ENCODE assay signal across 20 cellular contexts in genomic region chr3:52793702-52794611, GRCh38. TPM values are rescaled to one million over a fixed set of nuclear protein-coding genes. Genes with fewer than 3 reads are reported as not detected.
DNase-seq lines count a peak whose midpoint lies in the region; TF ChIP-seq lines count a peak whose summit lies in the region.
"Had no signal": no experiment of that assay in that cellular context is flagged by ENCODE, and none has a peak within 500 bp of the region (broad histone marks: within the 10 kb centered on the region; RNA-seq: fewer than 3 reads in every experiment).

No MANE protein-coding gene starts in this region.

- no peaks in the 10 kb centered on the region for H3K4me1 Mint-ChIP-seq in immature natural killer cell
- H3K4me1 Mint-ChIP-seq: CD4-positive, alpha-beta memory T cell had no signal

- DNase-seq in retina: peak; percentile 49
- DNase-seq in prostate gland (ENCODE audit: low spot score): no peak
- DNase-seq in immature natural killer cell: no peak
- DNase-seq in colonic mucosa: no peak
- DNase-seq: Caco-2; CD4-positive, alpha-beta memory T cell; H9; Karpas-422; NCI-H1417; NCI-H2081 treated with DMSO at 0.1 percent for 48 hours; NCI-H526 treated with DMSO at 0.1 percent for 48 hours had no signal

- TF ChIP-seq CTCF in OCI-LY3 (IDR thresholded peaks at IDR 0.05; ENCODE audit: low read depth, low read length) (no peak), liver (IDR thresholded peaks at IDR 0.05; ENCODE audit: low read depth, low read length, missing input control) (no peak), prostate gland (IDR thresholded peaks at IDR 0.05) (no peak), colonic mucosa (IDR thresholded peaks at IDR 0.05) (no peak)

- intact Hi-C loops in prostate gland (cut with DNase I) (no loop called here), colonic mucosa (cut with DNase I) (no loop called here)

- H4K20me1 ChIP-seq in BLaER1: no peaks in the 10 kb centered on the region
- no peaks in the 10 kb centered on the region for H4K20me1 ChIP-seq in OCI-LY3 (ENCODE audit: insufficient read depth, low read length)

- H3K36me3 Mint-ChIP-seq in immature natural killer cell: no peaks in the 10 kb centered on the region
- H3K36me3 Mint-ChIP-seq: CD4-positive, alpha-beta memory T cell had no signal

- H3K9me3 ChIP-seq in BLaER1 (no peaks in the 10 kb centered on the region), OCI-LY3 (ENCODE audit: insufficient read depth, low read length) (no peaks in the 10 kb centered on the region), liver (ENCODE audit: control insufficient read depth in 4 of 4, low read length in 3 of 4) (no peaks in the 10 kb centered on the region), prostate gland (no peaks in the 10 kb centered on the region), colonic mucosa (no peaks in the 10 kb centered on the region)
- H3K9me3 ChIP-seq: A549, Caco-2 had no signal

- no peak overlapping the region for H3K4me3 Mint-ChIP-seq in immature natural killer cell
- H3K4me3 Mint-ChIP-seq: CD4-positive, alpha-beta memory T cell; H9 had no signal

- peak overlapping the region; percentile 79 for H3K9ac ChIP-seq in BLaER1
- H3K9ac ChIP-seq in OCI-LY3 (ENCODE audit: low read length): no peak overlapping the region
- no peak overlapping the region for H3K9ac ChIP-seq in liver (ENCODE audit: low read depth in 1 of 2, low read length in 2 of 2)
- H3K9ac ChIP-seq in colonic mucosa (ENCODE audit: low read depth in 2 of 2, low read length in 2 of 2): no peak overlapping the region
- H3K9ac ChIP-seq: GM23248 had no signal

- TF ChIP-seq RAD21 in liver (IDR thresholded peaks at IDR 0.05): no peak

- H3K27me3 Mint-ChIP-seq in immature natural killer cell (ENCODE audit: low read depth in 3 of 3): peaks cover 0 to 4% (median 2%) of the 10 kb centered on the region in 3 donors

- peak overlapping the region; percentile 93 for H3K27ac ChIP-seq in BLaER1
- H3K27ac ChIP-seq in OCI-LY3 (ENCODE audit: low read length): no peak overlapping the region
- peak overlapping the region; percentile 77 to 97 for H3K27ac ChIP-seq in liver (ENCODE audit: low read depth in 1 of 2, low read length in 2 of 2)
- no peak overlapping the region for H3K27ac ChIP-seq in prostate gland
- H3K27ac ChIP-seq in colonic mucosa: no peak overlapping the region
- H3K27ac ChIP-seq: A549, GM23248 had no signal

- no peaks in the 10 kb centered on the region for H3K9me3 Mint-ChIP-seq in immature natural killer cell
- H3K9me3 Mint-ChIP-seq: H9 had no signal

- H3K27me3 ChIP-seq in BLaER1 (no peaks in the 10 kb centered on the region), OCI-LY3 (ENCODE audit: low read depth, low read length) (no peaks in the 10 kb centered on the region), liver (ENCODE audit: control insufficient read depth in 4 of 4, insufficient read depth in 4 of 4, low read length in 3 of 4) (no peaks in the 10 kb centered on the region), prostate gland (replicated peaks; ENCODE audit: insufficient read depth) (no peaks in the 10 kb centered on the region), colonic mucosa (no peaks in the 10 kb centered on the region)

- H3K27ac Mint-ChIP-seq in immature natural killer cell: no peak overlapping the region
- H3K27ac Mint-ChIP-seq: H9 had no signal

- H3K79me2 ChIP-seq in OCI-LY3 (ENCODE audit: low read length): no peaks in the 10 kb centered on the region

- peaks cover 100% of the 10 kb centered on the region for H3K4me1 ChIP-seq in BLaER1
- 0 out of 2 replicates have a peak, but pooled peaks cover 4% of the 10 kb centered on the region for H3K4me1 ChIP-seq in OCI-LY3 (ENCODE audit: low read length)
- peaks cover 29 to 89% (median 68%) of the 10 kb centered on the region in 4 donors for H3K4me1 ChIP-seq in liver (ENCODE audit: control insufficient read depth in 4 of 4, insufficient read depth in 4 of 4, low read length in 3 of 4)
- no peaks in the 10 kb centered on the region for H3K4me1 ChIP-seq in prostate gland (replicated peaks)
- no peaks in the 10 kb centered on the region for H3K4me1 ChIP-seq in colonic mucosa
- H3K4me1 ChIP-seq: A549, Caco-2 had no signal

- H3K4me3 ChIP-seq in BLaER1 (0 out of 2 replicates have a peak overlapping the region, but pooled peaks have one; percentile 5), OCI-LY3 (ENCODE audit: low read length) (no peak overlapping the region), liver (ENCODE audit: low read depth in 1 of 3, low read length in 3 of 3) (peak overlapping the region in 2 of 3 donors; percentile 52 to 68), prostate gland (no peak overlapping the region), colonic mucosa (no peak overlapping the region)
- H3K4me3 ChIP-seq: A549, GM23248 had no signal

- H3K36me3 ChIP-seq in BLaER1 (no peaks in the 10 kb centered on the region), OCI-LY3 (replicated peaks; ENCODE audit: low read depth, low read length) (no peaks in the 10 kb centered on the region), liver (ENCODE audit: control insufficient read depth in 4 of 4, insufficient read depth in 3 of 4, low read depth in 1 of 4, low read length in 3 of 4) (peaks cover 9 to 46% (median 32%) of the 10 kb centered on the region in 4 donors), prostate gland (no peaks in the 10 kb centered on the region), colonic mucosa (no peaks in the 10 kb centered on the region)

- TF ChIP-seq POLR2A in prostate gland (IDR thresholded peaks at IDR 0.05): no peak

- 0 out of 2 replicates have a peak overlapping the region, but pooled peaks have one; percentile 1 for H2AFZ ChIP-seq in OCI-LY3 (ENCODE audit: low read depth, low read length)
- H2AFZ ChIP-seq: GM23248 had no signal

- 35% methylated on average over 9 of the region's 9 CpGs for WGBS in liver
- 92% methylated on average over 9 of the region's 9 CpGs for WGBS in prostate gland

- H3K4me2 ChIP-seq in BLaER1: peak overlapping the region; percentile 90
- no peak overlapping the region for H3K4me2 ChIP-seq in OCI-LY3 (ENCODE audit: low read length)
- H3K4me2 ChIP-seq: A549 had no signal

TF ChIP-seq in liver, 16 proteins besides CTCF, POLR2A, EP300 and RAD21:
- TF ChIP-seq JUND (IDR thresholded peaks at IDR 0.05) (peak in 1 of 2 donors; percentile 31), RXRA (IDR thresholded peaks at IDR 0.05) (peak in 1 of 2 donors; percentile 57), NR2F2 (IDR thresholded peaks at IDR 0.05) (no peak)
TF ChIP-seq in liver: peak in this region for 2.

RNA-seq across cellular contexts. Expression of gene ITIH3, which starts 0.6 kb away (rescaled TPM):
- total RNA-seq in liver (1,000 to 10,000 TPM in 1 of 2 donors, 100 to 1,000 TPM in 1; 507 to 1,075 TPM), prostate gland (1 to 10 TPM in 1 of 2 donors, under 1 TPM in 1; 0.46 to 9.6 TPM), colonic mucosa (under 1 TPM; 0.32 to 0.82 TPM)
- polyA plus RNA-seq in liver (1,000 to 10,000 TPM in 1 of 2 donors, 100 to 1,000 TPM in 1; 743 to 1,326 TPM), immature natural killer cell (not detected)
- total RNA-seq: CD4-positive, alpha-beta memory T cell; Daoy; GM23248; H9; M059J; RPMI7951 had no signal
- polyA plus RNA-seq: CD4-positive, alpha-beta memory T cell; GM23248 had no signal

RNA-seq across cellular contexts. Expression of gene ITIH1, which starts 16.6 kb away (rescaled TPM):
- 1,000 to 10,000 TPM; 1,022 to 1,400 TPM for total RNA-seq in liver
- 1,000 to 10,000 TPM; 1,193 to 1,291 TPM for polyA plus RNA-seq in liver
- 1 to 10 TPM in 1 of 2 donors, not detected in 1; 3.5 TPM for total RNA-seq in prostate gland
- polyA plus RNA-seq in immature natural killer cell: not detected
- under 1 TPM in 1 of 2 donors, not detected in 1; 0.91 TPM for total RNA-seq in colonic mucosa
- total RNA-seq: Caco-2; CD4-positive, alpha-beta memory T cell; Daoy; GM23248; H9; M059J; RPMI7951 had no signal
- polyA plus RNA-seq: A549; BJ; CD4-positive, alpha-beta memory T cell; GM23248 had no signal

RNA-seq across cellular contexts. Expression of gene NEK4, which starts 23.2 kb away (rescaled TPM):
- 10 to 100 TPM; 24.0 to 28.7 TPM for total RNA-seq in liver
- polyA plus RNA-seq in liver: 1 to 10 TPM; 5.4 to 6.8 TPM
- total RNA-seq in prostate gland: 10 to 100 TPM; 24.5 to 49.9 TPM
- polyA plus RNA-seq in immature natural killer cell: 10 to 100 TPM in 1 of 3 donors, 1 to 10 TPM in 1, under 1 TPM in 1; 0.77 to 10.1 (median 5.1) TPM
- total RNA-seq in colonic mucosa: 10 to 100 TPM; 21.2 to 29.1 TPM

RNA-seq across cellular contexts. Expression of gene ITIH4, which starts 36.5 kb away (rescaled TPM):
- total RNA-seq in liver (1,000 to 10,000 TPM in 1 of 2 donors, 100 to 1,000 TPM in 1; 447 to 2,000 TPM), prostate gland (1 to 10 TPM; 4.9 to 5.5 TPM), colonic mucosa (1 to 10 TPM; 2.1 to 7.3 TPM)
- polyA plus RNA-seq in liver (1,000 to 10,000 TPM; 2,821 to 3,354 TPM), immature natural killer cell (under 1 TPM in 1 of 3 donors, not detected in 2; 0.71 TPM)
- polyA plus RNA-seq: GM23248 had no signal

RNA-seq across cellular contexts. Expression of gene MUSTN1, which starts 40.9 kb away (rescaled TPM):
- total RNA-seq in liver (10 to 100 TPM in 1 of 2 donors, under 1 TPM in 1; 0.25 to 12.1 TPM), prostate gland (10 to 100 TPM; 10.5 to 14.4 TPM), colonic mucosa (1 to 10 TPM; 1.5 to 3.2 TPM)
- polyA plus RNA-seq in liver (1 to 10 TPM; 1.8 to 6.1 TPM), immature natural killer cell (not detected)
- total RNA-seq: Daoy, GM23248 had no signal
- polyA plus RNA-seq: A549; BJ; CD4-positive, alpha-beta memory T cell; GM23248 had no signal

Comparison
In these comparisons a context has a peak if more than half of its experiments do, and no peak if none do; other contexts are left out.
1. H3K27ac ChIP-seq: peak in BLaER1 (single experiment) and liver (2 of 2); none in OCI-LY3 (single experiment), prostate gland (0 of 2) and colonic mucosa (single experiment).
2. H3K4me3 ChIP-seq: peak in BLaER1 (single experiment) and liver (2 of 3); none in OCI-LY3 (single experiment), prostate gland (0 of 2) and colonic mucosa (single experiment).
3. RNA of gene ITIH3, which starts 0.6 kb away (total RNA-seq): 507 to 1,075 TPM in liver; 0.46 to 9.6 TPM in prostate gland and 0.32 to 0.82 TPM in colonic mucosa; every median in the first group is over 10 times any median in the second.
4. RNA of gene ITIH1, which starts 16.6 kb away (total RNA-seq): 1,022 to 1,400 TPM in liver; 3.5 TPM in prostate gland and 0.91 TPM in colonic mucosa; every median in the first group is over 100 times any median in the second.